ENCODE assay signal across 1 cellular context in genomic region chr6:36650848-36651247, GRCh38.
TF ChIP-seq lines count a peak whose summit lies in the region.

No MANE protein-coding gene starts in this region.

TF ChIP-seq in endothelial cell of umbilical vein, 7 proteins besides CTCF, POLR2A, EP300 and RAD21:
- no peak for TF ChIP-seq MYC (IDR thresholded peaks at IDR 0.05; ENCODE audit: low read depth, low read length)
- no peak for TF ChIP-seq GATA2 (IDR thresholded peaks at IDR 0.05; ENCODE audit: insufficient read depth, insufficient read length, low read depth, low read length)
- TF ChIP-seq JUN (IDR thresholded peaks at IDR 0.05; ENCODE audit: borderline replicate concordance, insufficient read depth, insufficient read length, low read depth) = no peak
- TF ChIP-seq FOS (IDR thresholded peaks at IDR 0.05; ENCODE audit: borderline replicate concordance, insufficient read depth, low read length) = no peak
- no peak for TF ChIP-seq POLR2AphosphoS5 (IDR thresholded peaks at IDR 0.05; ENCODE audit: insufficient read depth, low read depth, low read length)
- no peak for TF ChIP-seq MAX (IDR thresholded peaks at IDR 0.05; ENCODE audit: insufficient read depth, insufficient read length)
- TF ChIP-seq EZH2 (IDR thresholded peaks at IDR 0.05; ENCODE audit: borderline replicate concordance, low read depth, low read length, severe bottlenecking) = no peak
